In the genomic region with DNA sequence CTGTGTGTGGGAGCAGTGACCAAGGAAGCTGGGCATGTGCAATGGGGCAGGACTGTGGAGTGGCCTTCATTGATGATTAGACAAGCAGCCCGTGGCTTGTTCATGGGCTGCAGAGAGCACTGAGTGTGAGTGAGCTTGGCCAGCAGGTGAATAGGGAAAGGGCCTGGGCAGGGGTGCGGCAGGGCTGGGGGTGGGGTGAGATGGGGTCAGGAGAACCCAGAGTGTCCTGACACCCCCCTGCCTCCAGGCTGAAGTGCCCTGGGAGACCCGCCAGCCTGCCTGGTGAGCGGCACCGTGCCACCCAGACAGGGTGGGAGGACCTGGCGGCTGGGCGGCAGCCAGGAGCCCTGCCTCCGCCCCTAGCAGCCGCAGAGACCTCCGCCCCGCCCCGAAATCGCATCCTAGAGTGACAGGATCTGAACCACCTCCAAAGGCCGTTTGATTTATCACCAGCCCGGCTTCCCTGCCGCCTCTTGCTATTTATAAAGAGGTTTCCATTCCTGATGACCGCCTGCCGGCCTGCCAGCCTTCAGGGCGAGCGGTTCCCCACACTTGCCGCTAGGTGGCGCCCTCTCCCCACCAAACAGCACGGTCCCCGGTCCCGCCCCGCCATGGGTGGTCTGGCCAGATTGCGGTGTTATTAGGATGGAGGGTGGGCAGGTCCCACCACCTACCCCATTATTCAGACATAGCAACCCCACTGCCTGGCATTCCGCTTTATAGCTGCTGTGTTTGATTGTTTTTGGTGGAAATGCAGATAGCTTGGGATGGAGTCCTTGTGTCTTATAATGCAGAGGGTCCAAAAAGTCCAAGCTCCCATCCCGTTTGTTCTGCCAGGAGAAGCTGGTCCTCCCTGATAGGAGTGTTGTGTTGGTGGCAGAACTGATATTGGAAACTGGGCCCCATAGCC, we compare ENCODE assay signal across 9 cellular contexts. TPM values are rescaled to one million over a fixed set of nuclear protein-coding genes. Genes with fewer than 3 reads are reported as not detected.
DNase-seq lines count a peak whose midpoint lies in the region; ATAC-seq and TF ChIP-seq lines count a peak whose summit lies in the region.
"Had no signal": no experiment of that assay in that cellular context is flagged by ENCODE, and none has a peak within 500 bp of the region (broad histone marks: within the 10 kb centered on the region; RNA-seq: fewer than 3 reads in every experiment).

No MANE protein-coding gene starts in this region.

- peaks cover 39% of the 10 kb centered on the region for H3K79me2 ChIP-seq in Loucy (ENCODE audit: insufficient read depth, low read length)

- H3K9me3 ChIP-seq in Loucy (ENCODE audit: insufficient read depth, low read depth, low read length): no peaks in the 10 kb centered on the region

- no peak for DNase-seq in AG09319 (ENCODE audit: extremely low read depth, low read depth)
- DNase-seq in SHP77 treated with DMSO at 0.1 percent for 48 hours (lab: John Stamatoyannopoulos, UW): peak; percentile 85
- DNase-seq in activated gamma-delta T cell (lab: John Stamatoyannopoulos, UW): peak; percentile 33
- peak; percentile 87 for DNase-seq in germinal center (ENCODE audit: low spot score)
- peak; percentile 49 for DNase-seq in pons (ENCODE audit: low spot score)
- DNase-seq in ureter (ENCODE audit: low spot score): peak; percentile 80

- TF ChIP-seq CTCF in AG09319 (IDR thresholded peaks at IDR 0.05; ENCODE audit: low read depth, low read length) (peak; percentile 97), Loucy (conservative IDR thresholded peaks at IDR 0.05; ENCODE audit: low read length) (peak; percentile 96)

- H3K9me2 ChIP-seq in Loucy (replicated peaks; ENCODE audit: low read depth, low read length): no peaks in the 10 kb centered on the region

- peaks cover 32% of the 10 kb centered on the region for H3K4me1 ChIP-seq in Loucy (ENCODE audit: insufficient read depth, low read length, poor library complexity, severe bottlenecking)

- no peaks in the 10 kb centered on the region for H3K36me3 ChIP-seq in Loucy (ENCODE audit: insufficient read depth, low read length)

- ATAC-seq in GM19025 (IDR thresholded peaks at IDR 0.05; ENCODE audit: low read depth, unreplicated experiment): peak; percentile 49

- peak overlapping the region; percentile 93 for H3K4me2 ChIP-seq in Loucy (ENCODE audit: low read depth, low read length, poor library complexity, severe bottlenecking)

- no peaks in the 10 kb centered on the region for H3F3A ChIP-seq in Loucy (ENCODE audit: low read depth)

- H2AFZ ChIP-seq in Loucy (ENCODE audit: low read length): peak overlapping the region; percentile 58; the same call in 1 of the 2 replicates

- H3K9ac ChIP-seq in Loucy (ENCODE audit: low read depth, low read length, poor library complexity, severe bottlenecking): peak overlapping the region; percentile 80

- no peak overlapping the region for H3K4me3 ChIP-seq in Loucy (ENCODE audit: low read length, poor library complexity, severe bottlenecking)

- H3K27me3 ChIP-seq in Loucy (ENCODE audit: insufficient read depth, low read length, poor library complexity, severe bottlenecking): no peaks in the 10 kb centered on the region

- no peaks in the 10 kb centered on the region for H4K20me1 ChIP-seq in Loucy (ENCODE audit: insufficient read depth, low read length, poor library complexity, severe bottlenecking)

RNA-seq across cellular contexts. Expression of gene MYLK2, which starts 3.5 kb away (rescaled TPM):
- total RNA-seq in ureter: not detected
- total RNA-seq: subcutaneous adipose tissue had no signal

RNA-seq across cellular contexts. Expression of gene FOXS1, which starts 22.7 kb away (rescaled TPM):
- not detected for total RNA-seq in ureter
- total RNA-seq: subcutaneous adipose tissue had no signal

RNA-seq across cellular contexts. Expression of gene DUSP15, which starts 47.7 kb away (rescaled TPM):
- 4.7 TPM for total RNA-seq in ureter

RNA-seq across cellular contexts. Expression of gene TTLL9, which starts 47.8 kb away (rescaled TPM):
- total RNA-seq in ureter: 0.86 TPM
